Comparison of ENCODE assay signal across 1 cellular context in genomic region chr12:69966409-69966808, GRCh38.
TF ChIP-seq lines count a peak whose summit lies in the region.

No MANE protein-coding gene starts in this region.

TF ChIP-seq in IMR-90, 13 proteins besides CTCF, POLR2A, EP300 and RAD21 (continued from another document):
- TF ChIP-seq MAZ (IDR thresholded peaks at IDR 0.05; ENCODE audit: borderline replicate concordance, low read depth, low read length) = no peak
- TF ChIP-seq SMC3 (IDR thresholded peaks at IDR 0.05; ENCODE audit: low read depth, low read length) = no peak
- no peak for TF ChIP-seq BHLHE40 (IDR thresholded peaks at IDR 0.05; ENCODE audit: low read depth, low read length)
- no peak for TF ChIP-seq RCOR1 (IDR thresholded peaks at IDR 0.05; ENCODE audit: insufficient replicate concordance, low read length)
- no peak for TF ChIP-seq RFX5 (IDR thresholded peaks at IDR 0.05; ENCODE audit: low read depth, low read length)
